In the genomic region with DNA sequence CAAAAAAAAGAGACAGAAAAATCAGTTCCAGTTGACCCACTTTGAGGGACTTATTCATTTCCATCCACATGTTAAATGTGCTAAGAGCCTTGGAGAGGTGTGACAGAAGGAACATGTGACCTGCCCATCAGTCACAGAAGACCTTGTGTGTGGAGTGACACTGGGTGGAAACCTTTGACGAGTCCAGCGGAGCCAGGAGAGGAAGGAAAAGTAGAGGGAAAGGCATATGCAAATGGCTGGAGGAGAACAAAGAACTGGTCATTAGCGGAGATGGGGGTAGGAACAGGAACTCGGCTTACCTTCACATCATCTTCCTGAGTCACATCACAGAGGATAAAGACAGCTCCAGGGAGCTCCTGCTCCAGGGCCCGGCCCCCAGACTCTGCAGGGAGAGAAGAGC, we compare ENCODE assay signal across 1 cellular context.
TF ChIP-seq lines count a peak whose summit lies in the region.

No MANE protein-coding gene starts in this region.

TF ChIP-seq in GM23338, 12 proteins besides CTCF, POLR2A, EP300 and RAD21 (continued from another document):
- no peak for TF ChIP-seq ZNF462 (CRISPR knock-in tag; IDR thresholded peaks at IDR 0.05)
- TF ChIP-seq, protein P1, sequence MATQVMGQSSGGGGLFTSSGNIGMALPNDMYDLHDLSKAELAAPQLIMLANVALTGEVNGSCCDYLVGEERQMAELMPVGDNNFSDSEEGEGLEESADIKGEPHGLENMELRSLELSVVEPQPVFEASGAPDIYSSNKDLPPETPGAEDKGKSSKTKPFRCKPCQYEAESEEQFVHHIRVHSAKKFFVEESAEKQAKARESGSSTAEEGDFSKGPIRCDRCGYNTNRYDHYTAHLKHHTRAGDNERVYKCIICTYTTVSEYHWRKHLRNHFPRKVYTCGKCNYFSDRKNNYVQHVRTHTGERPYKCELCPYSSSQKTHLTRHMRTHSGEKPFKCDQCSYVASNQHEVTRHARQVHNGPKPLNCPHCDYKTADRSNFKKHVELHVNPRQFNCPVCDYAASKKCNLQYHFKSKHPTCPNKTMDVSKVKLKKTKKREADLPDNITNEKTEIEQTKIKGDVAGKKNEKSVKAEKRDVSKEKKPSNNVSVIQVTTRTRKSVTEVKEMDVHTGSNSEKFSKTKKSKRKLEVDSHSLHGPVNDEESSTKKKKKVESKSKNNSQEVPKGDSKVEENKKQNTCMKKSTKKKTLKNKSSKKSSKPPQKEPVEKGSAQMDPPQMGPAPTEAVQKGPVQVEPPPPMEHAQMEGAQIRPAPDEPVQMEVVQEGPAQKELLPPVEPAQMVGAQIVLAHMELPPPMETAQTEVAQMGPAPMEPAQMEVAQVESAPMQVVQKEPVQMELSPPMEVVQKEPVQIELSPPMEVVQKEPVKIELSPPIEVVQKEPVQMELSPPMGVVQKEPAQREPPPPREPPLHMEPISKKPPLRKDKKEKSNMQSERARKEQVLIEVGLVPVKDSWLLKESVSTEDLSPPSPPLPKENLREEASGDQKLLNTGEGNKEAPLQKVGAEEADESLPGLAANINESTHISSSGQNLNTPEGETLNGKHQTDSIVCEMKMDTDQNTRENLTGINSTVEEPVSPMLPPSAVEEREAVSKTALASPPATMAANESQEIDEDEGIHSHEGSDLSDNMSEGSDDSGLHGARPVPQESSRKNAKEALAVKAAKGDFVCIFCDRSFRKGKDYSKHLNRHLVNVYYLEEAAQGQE (IDR thresholded peaks at IDR 0.05; ENCODE audit: unreplicated experiment): no peak
- no peak for TF ChIP-seq ETS1 (IDR thresholded peaks at IDR 0.05)
- TF ChIP-seq STAT1 (IDR thresholded peaks at IDR 0.05; ENCODE audit: unreplicated experiment): no peak
- no peak for TF ChIP-seq EZH2phosphoT487 (IDR thresholded peaks at IDR 0.05; ENCODE audit: unreplicated experiment)
- TF ChIP-seq JUNB (IDR thresholded peaks at IDR 0.05; ENCODE audit: unreplicated experiment): no peak
- no peak for TF ChIP-seq CREB1 (CRISPR knock-in tag; IDR thresholded peaks at IDR 0.05; ENCODE audit: low read depth)
